ENCODE assay signal across 1 cellular context in the genomic region with DNA sequence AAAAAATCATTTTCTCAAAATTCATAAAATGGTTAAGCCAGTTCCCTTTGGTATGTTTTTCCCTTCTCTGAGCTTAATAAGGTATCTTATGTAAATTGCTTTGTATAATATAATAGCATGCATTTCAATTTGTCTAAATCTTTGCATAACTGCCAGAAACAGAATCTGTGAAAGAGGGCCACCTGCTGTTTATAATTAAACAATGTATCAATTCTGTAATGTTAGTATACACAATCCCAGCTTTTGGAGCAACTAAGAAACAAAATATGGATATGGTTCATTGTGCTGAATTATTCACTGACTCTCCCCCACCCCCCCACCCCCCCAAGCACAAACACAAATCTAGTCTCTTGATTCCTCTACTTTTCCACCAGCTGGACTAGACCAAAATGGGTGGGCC.
TF ChIP-seq lines count a peak whose summit lies in the region.

No MANE protein-coding gene starts in this region.

TF ChIP-seq in HCT116, 20 proteins besides CTCF, POLR2A, EP300 and RAD21 (continued from another document):
- no peak for TF ChIP-seq SP1 (IDR thresholded peaks at IDR 0.05; ENCODE audit: low read depth)
- TF ChIP-seq, protein P1, sequence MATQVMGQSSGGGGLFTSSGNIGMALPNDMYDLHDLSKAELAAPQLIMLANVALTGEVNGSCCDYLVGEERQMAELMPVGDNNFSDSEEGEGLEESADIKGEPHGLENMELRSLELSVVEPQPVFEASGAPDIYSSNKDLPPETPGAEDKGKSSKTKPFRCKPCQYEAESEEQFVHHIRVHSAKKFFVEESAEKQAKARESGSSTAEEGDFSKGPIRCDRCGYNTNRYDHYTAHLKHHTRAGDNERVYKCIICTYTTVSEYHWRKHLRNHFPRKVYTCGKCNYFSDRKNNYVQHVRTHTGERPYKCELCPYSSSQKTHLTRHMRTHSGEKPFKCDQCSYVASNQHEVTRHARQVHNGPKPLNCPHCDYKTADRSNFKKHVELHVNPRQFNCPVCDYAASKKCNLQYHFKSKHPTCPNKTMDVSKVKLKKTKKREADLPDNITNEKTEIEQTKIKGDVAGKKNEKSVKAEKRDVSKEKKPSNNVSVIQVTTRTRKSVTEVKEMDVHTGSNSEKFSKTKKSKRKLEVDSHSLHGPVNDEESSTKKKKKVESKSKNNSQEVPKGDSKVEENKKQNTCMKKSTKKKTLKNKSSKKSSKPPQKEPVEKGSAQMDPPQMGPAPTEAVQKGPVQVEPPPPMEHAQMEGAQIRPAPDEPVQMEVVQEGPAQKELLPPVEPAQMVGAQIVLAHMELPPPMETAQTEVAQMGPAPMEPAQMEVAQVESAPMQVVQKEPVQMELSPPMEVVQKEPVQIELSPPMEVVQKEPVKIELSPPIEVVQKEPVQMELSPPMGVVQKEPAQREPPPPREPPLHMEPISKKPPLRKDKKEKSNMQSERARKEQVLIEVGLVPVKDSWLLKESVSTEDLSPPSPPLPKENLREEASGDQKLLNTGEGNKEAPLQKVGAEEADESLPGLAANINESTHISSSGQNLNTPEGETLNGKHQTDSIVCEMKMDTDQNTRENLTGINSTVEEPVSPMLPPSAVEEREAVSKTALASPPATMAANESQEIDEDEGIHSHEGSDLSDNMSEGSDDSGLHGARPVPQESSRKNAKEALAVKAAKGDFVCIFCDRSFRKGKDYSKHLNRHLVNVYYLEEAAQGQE (IDR thresholded peaks at IDR 0.05; ENCODE audit: low read depth) = no peak
- TF ChIP-seq POLR2AphosphoS5 (IDR thresholded peaks at IDR 0.05; ENCODE audit: low read depth, low read length) = no peak
- TF ChIP-seq SRF (IDR thresholded peaks at IDR 0.05; ENCODE audit: low read depth) = no peak
- TF ChIP-seq EGR1 (IDR thresholded peaks at IDR 0.05; ENCODE audit: low read depth) = no peak
- no peak for TF ChIP-seq YY1 (IDR thresholded peaks at IDR 0.05; ENCODE audit: extremely low read depth, insufficient replicate concordance, low read depth, low read length)
- no peak for TF ChIP-seq CBX3 (IDR thresholded peaks at IDR 0.05; ENCODE audit: low read depth)
- no peak for TF ChIP-seq CEBPB (IDR thresholded peaks at IDR 0.05; ENCODE audit: low read depth)
- no peak for TF ChIP-seq ZNF274 (IDR thresholded peaks at IDR 0.05; ENCODE audit: low read depth, low read length)
- TF ChIP-seq TCF7L2 (IDR thresholded peaks at IDR 0.05; ENCODE audit: borderline replicate concordance, extremely low read depth, insufficient read depth, insufficient read length) = no peak
- TF ChIP-seq, protein P2, sequence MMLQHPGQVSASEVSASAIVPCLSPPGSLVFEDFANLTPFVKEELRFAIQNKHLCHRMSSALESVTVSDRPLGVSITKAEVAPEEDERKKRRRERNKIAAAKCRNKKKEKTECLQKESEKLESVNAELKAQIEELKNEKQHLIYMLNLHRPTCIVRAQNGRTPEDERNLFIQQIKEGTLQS (IDR thresholded peaks at IDR 0.05) = no peak
- TF ChIP-seq EZH2phosphoT487 (IDR thresholded peaks at IDR 0.05; ENCODE audit: borderline replicate concordance) = no peak
- TF ChIP-seq SIN3A (IDR thresholded peaks at IDR 0.05; ENCODE audit: low read depth) = no peak
- no peak for TF ChIP-seq MAX (IDR thresholded peaks at IDR 0.05)
- no peak for TF ChIP-seq ZFX (IDR thresholded peaks at IDR 0.05)
- no peak for TF ChIP-seq JUND (IDR thresholded peaks at IDR 0.05)
- TF ChIP-seq EZH2 (IDR thresholded peaks at IDR 0.05) = no peak
